ENCODE assay signal across 7 cellular contexts in the genomic region with DNA sequence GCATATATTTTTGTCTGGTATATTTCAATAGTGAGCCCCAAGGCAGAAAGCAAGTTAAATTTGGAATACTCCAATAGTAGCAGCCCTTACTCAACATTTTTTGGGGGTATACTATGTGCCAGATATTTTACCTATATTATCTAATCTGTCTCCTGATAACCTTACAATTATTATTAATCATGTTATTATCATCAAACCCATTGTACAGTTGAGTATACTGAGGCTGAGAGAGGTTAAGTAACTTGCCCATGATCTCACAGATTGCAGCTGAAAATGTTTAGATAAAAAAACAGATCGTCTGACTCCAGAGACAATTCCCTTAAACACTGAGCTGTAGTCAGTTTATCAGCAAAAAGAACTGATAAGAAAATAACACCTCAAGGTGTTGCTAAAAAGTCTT.
"Had no signal": no experiment of that assay in that cellular context is flagged by ENCODE, and none has a peak within 500 bp of the region (broad histone marks: within the 10 kb centered on the region; RNA-seq: fewer than 3 reads in every experiment).

No MANE protein-coding gene starts in this region.

- DNase-seq: GDM1, GF-D8 had no signal

- FAIRE-seq: G401.6, GM12878, GM12891, GM12892, GM18507 had no signal

- H3K4me3 ChIP-seq: GM12878 had no signal

- ATAC-seq: GM12878 had no signal
